Comparison of ENCODE assay signal across 1 cellular context in the genomic region with DNA sequence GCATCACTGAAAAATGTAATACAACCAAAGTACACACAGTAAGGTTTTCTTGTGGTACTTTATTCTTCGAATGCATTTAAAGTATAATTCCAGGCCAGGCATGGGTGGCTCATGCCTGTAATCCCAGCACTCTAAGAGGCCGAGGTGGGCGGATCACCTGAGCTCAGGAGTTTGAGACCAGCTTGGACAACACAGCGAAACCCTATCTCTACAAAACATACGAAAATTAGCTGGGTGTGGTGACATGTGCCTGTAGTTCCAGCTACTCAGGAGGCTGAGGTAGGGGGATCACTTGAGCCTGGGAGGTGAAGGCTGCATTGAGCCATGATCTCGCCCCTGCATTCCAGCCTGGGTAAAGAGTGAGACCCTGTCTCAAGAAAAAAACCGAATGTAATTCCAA.
TF ChIP-seq lines count a peak whose summit lies in the region.

No MANE protein-coding gene starts in this region.

TF ChIP-seq in GM12878, 131 proteins besides CTCF, POLR2A, EP300 and RAD21:
- no peak for TF ChIP-seq POLR2AphosphoS5 (IDR thresholded peaks at IDR 0.05; ENCODE audit: low read length)
- TF ChIP-seq, protein P1, sequence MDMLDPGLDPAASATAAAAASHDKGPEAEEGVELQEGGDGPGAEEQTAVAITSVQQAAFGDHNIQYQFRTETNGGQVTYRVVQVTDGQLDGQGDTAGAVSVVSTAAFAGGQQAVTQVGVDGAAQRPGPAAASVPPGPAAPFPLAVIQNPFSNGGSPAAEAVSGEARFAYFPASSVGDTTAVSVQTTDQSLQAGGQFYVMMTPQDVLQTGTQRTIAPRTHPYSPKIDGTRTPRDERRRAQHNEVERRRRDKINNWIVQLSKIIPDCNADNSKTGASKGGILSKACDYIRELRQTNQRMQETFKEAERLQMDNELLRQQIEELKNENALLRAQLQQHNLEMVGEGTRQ (IDR thresholded peaks at IDR 0.05; ENCODE audit: borderline replicate concordance, low read depth, low read length), result no peak
- TF ChIP-seq BHLHE40 (IDR thresholded peaks at IDR 0.05; ENCODE audit: borderline replicate concordance in 1 of 2, low read depth in 2 of 2, low read length in 1 of 2), result no peak
- TF ChIP-seq SREBF2 (IDR thresholded peaks at IDR 0.05; ENCODE audit: low read length), result no peak
- no peak for TF ChIP-seq POLR2AphosphoS2 (IDR thresholded peaks at IDR 0.05; ENCODE audit: low read depth, low read length)
- TF ChIP-seq KDM1A (IDR thresholded peaks at IDR 0.05; ENCODE audit: borderline replicate concordance), result no peak
- TF ChIP-seq, protein P2, sequence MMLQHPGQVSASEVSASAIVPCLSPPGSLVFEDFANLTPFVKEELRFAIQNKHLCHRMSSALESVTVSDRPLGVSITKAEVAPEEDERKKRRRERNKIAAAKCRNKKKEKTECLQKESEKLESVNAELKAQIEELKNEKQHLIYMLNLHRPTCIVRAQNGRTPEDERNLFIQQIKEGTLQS (IDR thresholded peaks at IDR 0.05; ENCODE audit: borderline replicate concordance, extremely low read depth, low read depth, low read length), result no peak
- no peak for TF ChIP-seq ASH2L (IDR thresholded peaks at IDR 0.05; ENCODE audit: borderline replicate concordance, low read depth)
- TF ChIP-seq MTA3 (IDR thresholded peaks at IDR 0.05; ENCODE audit: borderline replicate concordance, low read length), result no peak
- no peak for TF ChIP-seq GABPA (IDR thresholded peaks at IDR 0.05; ENCODE audit: low read depth)
- TF ChIP-seq ZNF622 (IDR thresholded peaks at IDR 0.05), result no peak
- no peak for TF ChIP-seq NKRF (conservative IDR thresholded peaks at IDR 0.05)
- no peak for TF ChIP-seq STAT1 (conservative IDR thresholded peaks at IDR 0.05)
- TF ChIP-seq SIX5 (IDR thresholded peaks at IDR 0.05; ENCODE audit: low read depth, low read length, severe bottlenecking), result no peak
- TF ChIP-seq IKZF1 (conservative IDR thresholded peaks at IDR 0.05), result no peak
- no peak for TF ChIP-seq CBX5 (IDR thresholded peaks at IDR 0.05; ENCODE audit: low read depth)
- TF ChIP-seq ZNF274 (IDR thresholded peaks at IDR 0.05; ENCODE audit: insufficient read depth, insufficient read length), result no peak
- no peak for TF ChIP-seq SIN3A (IDR thresholded peaks at IDR 0.05; ENCODE audit: low read depth, low read length)
- no peak for TF ChIP-seq NR2F1 (conservative IDR thresholded peaks at IDR 0.05)
- no peak for TF ChIP-seq CBFB (IDR thresholded peaks at IDR 0.05; ENCODE audit: low read depth)
